Comparison of ENCODE assay signal across 30 cellular contexts in genomic region chr20:60481742-60482133, GRCh38.
"Had no signal": no experiment of that assay in that cellular context is flagged by ENCODE, and none has a peak within 500 bp of the region (broad histone marks: within the 10 kb centered on the region; RNA-seq: fewer than 3 reads in every experiment).

No MANE protein-coding gene starts in this region.

- H3K27ac ChIP-seq: colonic mucosa, esophagus muscularis mucosa, heart right ventricle, parathyroid adenoma, right lobe of liver, thoracic aorta, tibial nerve, uterus had no signal

- FAIRE-seq: kidney, small intestine had no signal

- H3K4me1 Mint-ChIP-seq: endodermal cell; mesothelial cell of epicardium; naive B cell; stimulated activated naive B cell treated with anti-CD40 and anti-IgM and Interleukin-4, amounts not matched to agents 10 μg/mL and 1 μg/mL and 100 μg/mL, for 72 hours had no signal

- H3K4me1 ChIP-seq: colonic mucosa, heart right ventricle, parathyroid adenoma, right lobe of liver, uterus had no signal

- H3K4me3 Mint-ChIP-seq: dendritic cell treated with granulocyte-macrophage colony-stimulating factor and Interleukin-4, amounts not matched to agents 40 ng/mL and 50 ng/mL, for 4 days; endodermal cell; mesothelial cell of epicardium; naive B cell; natural killer cell treated with Interleukin-12 subunit alpha and Interleukin-12 subunit beta and Interleukin-15 and Interleukin-18, amount 100 ng/mL, for 72 hours; neural crest cell; stimulated activated naive B cell treated with anti-CD40 and anti-IgM and Interleukin-4, amounts not matched to agents 10 μg/mL and 1 μg/mL and 100 μg/mL, for 72 hours; stimulated activated naive CD8-positive, alpha-beta T cell treated with anti-CD3 and anti-CD28 coated beads, Interleukin-15, Interleukin-2, amounts not matched to agents 100 ng/mL and 50 ng/mL, for 24 hours had no signal

- H3K27me3 Mint-ChIP-seq: stimulated activated naive CD8-positive, alpha-beta T cell treated with anti-CD3 and anti-CD28 coated beads, Interleukin-15, Interleukin-2, amounts not matched to agents 100 ng/mL and 50 ng/mL, for 24 hours had no signal

- H3K9me3 Mint-ChIP-seq: dendritic cell treated with granulocyte-macrophage colony-stimulating factor and Interleukin-4, amounts not matched to agents 40 ng/mL and 50 ng/mL, for 4 days; endodermal cell; mesothelial cell of epicardium; natural killer cell treated with Interleukin-12 subunit alpha and Interleukin-12 subunit beta and Interleukin-15 and Interleukin-18, amount 100 ng/mL, for 72 hours; neural crest cell; stimulated activated naive CD8-positive, alpha-beta T cell treated with anti-CD3 and anti-CD28 coated beads, Interleukin-15, Interleukin-2, amounts not matched to agents 100 ng/mL and 50 ng/mL, for 24 hours had no signal

- H3K36me3 Mint-ChIP-seq: mesothelial cell of epicardium; naive B cell; natural killer cell treated with Interleukin-12 subunit alpha and Interleukin-12 subunit beta and Interleukin-15 and Interleukin-18, amount 100 ng/mL, for 72 hours; stimulated activated naive B cell treated with anti-CD40 and anti-IgM and Interleukin-4, amounts not matched to agents 10 μg/mL and 1 μg/mL and 100 μg/mL, for 72 hours had no signal

- H3K4me3 ChIP-seq: colonic mucosa, esophagus muscularis mucosa, heart right ventricle, lung, mucosa of descending colon, right lobe of liver, thoracic aorta, tibial nerve, upper lobe of left lung, uterus had no signal

- DNase-seq: colonic mucosa; effector CD8-positive, alpha-beta T cell; endodermal cell; foreskin melanocyte; glutamatergic neuron; hippocampal formation; mesenchymal stem cell; naive B cell; right lobe of liver; small intestine; stimulated activated CD4-positive, alpha-beta T cell treated with anti-CD3 and anti-CD28 coated beads, Interleukin-15, amount 100 ng/mL, for 24 hours; stimulated activated CD4-positive, alpha-beta T cell treated with anti-CD3 and anti-CD28 coated beads, Interleukin-2, amount 100 ng/mL, for 48 hours; stimulated activated naive B cell treated with anti-CD40 and anti-IgM and Interleukin-4, amounts not matched to agents 10 μg/mL and 1 μg/mL and 100 μg/mL, for 72 hours; upper lobe of left lung; uterus had no signal

- H3K9ac ChIP-seq: parathyroid adenoma had no signal

- H3K27me3 ChIP-seq: colonic mucosa, right lobe of liver, tibial nerve, upper lobe of left lung, uterus had no signal

- ATAC-seq: left lobe of liver; mucosa of descending colon; natural killer cell treated with Interleukin-12 subunit alpha and Interleukin-12 subunit beta and Interleukin-15 and Interleukin-18, amount 100 ng/mL, for 72 hours; right lobe of liver; stimulated activated naive B cell treated with anti-CD40 and anti-IgM and Interleukin-4, amounts not matched to agents 10 μg/mL and 1 μg/mL and 100 μg/mL, for 72 hours had no signal

- H3K79me2 ChIP-seq: parathyroid adenoma had no signal

- H2AFZ ChIP-seq: parathyroid adenoma had no signal

- H3K9me3 ChIP-seq: colonic mucosa, esophagus muscularis mucosa, heart right ventricle, mucosa of descending colon, right lobe of liver, thoracic aorta, tibial nerve, upper lobe of left lung, uterus had no signal

- H3K27ac Mint-ChIP-seq: dendritic cell treated with granulocyte-macrophage colony-stimulating factor and Interleukin-4, amounts not matched to agents 40 ng/mL and 50 ng/mL, for 4 days; endodermal cell; mesothelial cell of epicardium; natural killer cell treated with Interleukin-12 subunit alpha and Interleukin-12 subunit beta and Interleukin-15 and Interleukin-18, amount 100 ng/mL, for 72 hours; progenitor cell of endocrine pancreas; stimulated activated naive B cell treated with anti-CD40 and anti-IgM and Interleukin-4, amounts not matched to agents 10 μg/mL and 1 μg/mL and 100 μg/mL, for 72 hours; stimulated activated naive CD8-positive, alpha-beta T cell treated with anti-CD3 and anti-CD28 coated beads, Interleukin-15, Interleukin-2, amounts not matched to agents 100 ng/mL and 50 ng/mL, for 24 hours had no signal

- H3K36me3 ChIP-seq: colonic mucosa, esophagus muscularis mucosa, heart right ventricle, right lobe of liver, thoracic aorta, tibial nerve, upper lobe of left lung, uterus had no signal
